1 cellular context compared by ENCODE assay signal in genomic region chr9:138098116-138098907, GRCh38.
TF ChIP-seq lines count a peak whose summit lies in the region.

No MANE protein-coding gene starts in this region.

TF ChIP-seq in HepG2, 621 proteins besides CTCF, POLR2A, EP300 and RAD21 (continued from another document):
- TF ChIP-seq ZFP36L1 (CRISPR knock-in tag; IDR thresholded peaks at IDR 0.05) (no peak), IKZF1 (IDR thresholded peaks at IDR 0.05) (no peak), ZNF816 (CRISPR knock-in tag; IDR thresholded peaks at IDR 0.05; ENCODE audit: borderline replicate concordance) (no peak)
